1 cellular context compared by ENCODE assay signal in genomic region chr6:1736346-1737105, GRCh38.
TF ChIP-seq lines count a peak whose summit lies in the region.

No MANE protein-coding gene starts in this region.

TF ChIP-seq in GM12878, 131 proteins besides CTCF, POLR2A, EP300 and RAD21 (continued from another document):
- no peak for TF ChIP-seq NR2F1 (conservative IDR thresholded peaks at IDR 0.05)
- TF ChIP-seq KAT2A (conservative IDR thresholded peaks at IDR 0.05; ENCODE audit: control insufficient read depth, low read depth, low read length), result no peak
- no peak for TF ChIP-seq RUNX3 (IDR thresholded peaks at IDR 0.05; ENCODE audit: low read length)
- TF ChIP-seq HDAC6 (IDR thresholded peaks at IDR 0.05; ENCODE audit: unreplicated experiment), result no peak
- no peak for TF ChIP-seq EGR1 (IDR thresholded peaks at IDR 0.05; ENCODE audit: borderline replicate concordance in 1 of 2, low read depth in 2 of 2, low read length in 2 of 2)
- 0 out of 2 replicates have a peak, but pooled peaks have one; percentile 8 for TF ChIP-seq TCF3 (IDR thresholded peaks at IDR 0.05; ENCODE audit: borderline replicate concordance, insufficient read depth, low read depth, low read length)
- TF ChIP-seq YY1 (IDR thresholded peaks at IDR 0.05; ENCODE audit: low read depth, low read length), result no peak
- TF ChIP-seq ASH2L (IDR thresholded peaks at IDR 0.05; ENCODE audit: borderline replicate concordance, low read depth), result no peak
- TF ChIP-seq BCL3 (IDR thresholded peaks at IDR 0.05; ENCODE audit: borderline replicate concordance, insufficient read depth, low read depth, low read length, poor library complexity, severe bottlenecking), result peak; percentile 66
- TF ChIP-seq ESRRA (IDR thresholded peaks at IDR 0.05; ENCODE audit: low read length), result no peak
- TF ChIP-seq SREBF1 (IDR thresholded peaks at IDR 0.05; ENCODE audit: low read length), result no peak
- TF ChIP-seq, protein P1, sequence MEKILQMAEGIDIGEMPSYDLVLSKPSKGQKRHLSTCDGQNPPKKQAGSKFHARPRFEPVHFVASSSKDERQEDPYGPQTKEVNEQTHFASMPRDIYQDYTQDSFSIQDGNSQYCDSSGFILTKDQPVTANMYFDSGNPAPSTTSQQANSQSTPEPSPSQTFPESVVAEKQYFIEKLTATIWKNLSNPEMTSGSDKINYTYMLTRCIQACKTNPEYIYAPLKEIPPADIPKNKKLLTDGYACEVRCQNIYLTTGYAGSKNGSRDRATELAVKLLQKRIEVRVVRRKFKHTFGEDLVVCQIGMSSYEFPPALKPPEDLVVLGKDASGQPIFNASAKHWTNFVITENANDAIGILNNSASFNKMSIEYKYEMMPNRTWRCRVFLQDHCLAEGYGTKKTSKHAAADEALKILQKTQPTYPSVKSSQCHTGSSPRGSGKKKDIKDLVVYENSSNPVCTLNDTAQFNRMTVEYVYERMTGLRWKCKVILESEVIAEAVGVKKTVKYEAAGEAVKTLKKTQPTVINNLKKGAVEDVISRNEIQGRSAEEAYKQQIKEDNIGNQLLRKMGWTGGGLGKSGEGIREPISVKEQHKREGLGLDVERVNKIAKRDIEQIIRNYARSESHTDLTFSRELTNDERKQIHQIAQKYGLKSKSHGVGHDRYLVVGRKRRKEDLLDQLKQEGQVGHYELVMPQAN (conservative IDR thresholded peaks at IDR 0.05), result no peak
- TF ChIP-seq RAD51 (IDR thresholded peaks at IDR 0.05), result no peak
- peak; percentile 34 for TF ChIP-seq PBX3 (IDR thresholded peaks at IDR 0.05; ENCODE audit: insufficient replicate concordance, low read depth, low read length)
TF ChIP-seq in GM12878: peak in this region for 3.
